3 cellular contexts compared by ENCODE assay signal in genomic region chr9:94480205-94480604, GRCh38.
TF ChIP-seq lines count a peak whose summit lies in the region.

No MANE protein-coding gene starts in this region.

TF ChIP-seq in A549, 52 proteins besides CTCF, POLR2A, EP300 and RAD21:
- TF ChIP-seq KDM1A (IDR thresholded peaks at IDR 0.05; ENCODE audit: low read depth), result no peak

TF ChIP-seq in HCT116, 20 proteins besides CTCF, POLR2A, EP300 and RAD21:
- TF ChIP-seq FOSL1 (IDR thresholded peaks at IDR 0.05; ENCODE audit: low read depth), result no peak
- no peak for TF ChIP-seq REST (IDR thresholded peaks at IDR 0.05; ENCODE audit: low read depth)
- no peak for TF ChIP-seq TCF7L2 (IDR thresholded peaks at IDR 0.05; ENCODE audit: borderline replicate concordance, extremely low read depth, insufficient read depth, insufficient read length)
- TF ChIP-seq CBX3 (IDR thresholded peaks at IDR 0.05; ENCODE audit: low read depth), result no peak
- no peak for TF ChIP-seq YY1 (IDR thresholded peaks at IDR 0.05; ENCODE audit: extremely low read depth, insufficient replicate concordance, low read depth, low read length)
- TF ChIP-seq SRF (IDR thresholded peaks at IDR 0.05; ENCODE audit: low read depth), result no peak
- TF ChIP-seq POLR2AphosphoS5 (IDR thresholded peaks at IDR 0.05; ENCODE audit: low read depth, low read length), result no peak
- TF ChIP-seq, protein P1, sequence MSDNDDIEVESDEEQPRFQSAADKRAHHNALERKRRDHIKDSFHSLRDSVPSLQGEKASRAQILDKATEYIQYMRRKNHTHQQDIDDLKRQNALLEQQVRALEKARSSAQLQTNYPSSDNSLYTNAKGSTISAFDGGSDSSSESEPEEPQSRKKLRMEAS (IDR thresholded peaks at IDR 0.05), result no peak
- TF ChIP-seq SP1 (IDR thresholded peaks at IDR 0.05; ENCODE audit: low read depth), result no peak
- no peak for TF ChIP-seq ZNF274 (IDR thresholded peaks at IDR 0.05; ENCODE audit: low read depth, low read length)
- TF ChIP-seq EZH2phosphoT487 (IDR thresholded peaks at IDR 0.05; ENCODE audit: borderline replicate concordance), result no peak
- TF ChIP-seq ATF3 (IDR thresholded peaks at IDR 0.05), result no peak
- TF ChIP-seq CEBPB (IDR thresholded peaks at IDR 0.05; ENCODE audit: low read depth), result no peak
- no peak for TF ChIP-seq ZBTB33 (IDR thresholded peaks at IDR 0.05; ENCODE audit: extremely low read depth, insufficient replicate concordance, low read length)
- TF ChIP-seq EGR1 (IDR thresholded peaks at IDR 0.05; ENCODE audit: low read depth), result no peak

TF ChIP-seq in H1, 55 proteins besides CTCF, POLR2A, EP300 and RAD21:
- no peak for TF ChIP-seq TAF7 (optimal IDR thresholded peaks at IDR 0.05; ENCODE audit: borderline replicate concordance, low read depth, low read length)
TF ChIP-seq in H1: peak in this region for 0.
